ENCODE assay signal across 14 cellular contexts in genomic region chr3:51819709-51820406, GRCh38. TPM values are rescaled to one million over a fixed set of nuclear protein-coding genes. Genes with fewer than 3 reads are reported as not detected.
DNase-seq lines count a peak whose midpoint lies in the region; ATAC-seq and TF ChIP-seq lines count a peak whose summit lies in the region.
"Had no signal": no experiment of that assay in that cellular context is flagged by ENCODE, and none has a peak within 500 bp of the region (broad histone marks: within the 10 kb centered on the region; RNA-seq: fewer than 3 reads in every experiment).

No MANE protein-coding gene starts in this region.

- H3K4me2 ChIP-seq in Karpas-422 (ENCODE audit: low read depth, low read length, poor library complexity, severe bottlenecking) (no peak overlapping the region), smooth muscle cell (no peak overlapping the region)
- H3K4me2 ChIP-seq: BLaER1 had no signal

- no peak overlapping the region for H3K4me3 Mint-ChIP-seq in activated T-cell treated with anti-CD3 and anti-CD28 coated beads, Interleukin-2, amount 50 U/mL, for 24 hours
- H3K4me3 Mint-ChIP-seq: memory B cell had no signal

- H2AFZ ChIP-seq in Karpas-422 (ENCODE audit: low read length) (no peak overlapping the region), smooth muscle cell (ENCODE audit: low read depth) (no peak overlapping the region)

- no peak overlapping the region for H3K4me3 ChIP-seq in Karpas-422 (ENCODE audit: low read length)
- no peak overlapping the region for H3K4me3 ChIP-seq in brain microvascular endothelial cell (ENCODE audit: low read depth, low read length)
- H3K4me3 ChIP-seq in smooth muscle cell = no peak overlapping the region
- H3K4me3 ChIP-seq: BLaER1, SJSA1 had no signal

- no peak overlapping the region for H3K9ac ChIP-seq in Karpas-422 (ENCODE audit: low read length)
- no peak overlapping the region for H3K9ac ChIP-seq in smooth muscle cell (ENCODE audit: low read depth)
- H3K9ac ChIP-seq: BLaER1 had no signal

- H3K36me3 Mint-ChIP-seq in activated T-cell treated with anti-CD3 and anti-CD28 coated beads, Interleukin-2, amount 50 U/mL, for 24 hours (ENCODE audit: low read depth) = no peaks in the 10 kb centered on the region

- H3K27ac ChIP-seq in Karpas-422 (ENCODE audit: low read length) (no peak overlapping the region), brain microvascular endothelial cell (no peak overlapping the region), smooth muscle cell (ENCODE audit: low read depth) (no peak overlapping the region)
- H3K27ac ChIP-seq: BLaER1, epithelial cell of prostate, SJSA1 had no signal

- ATAC-seq in GM18498 (IDR thresholded peaks at IDR 0.05; ENCODE audit: unreplicated experiment) = no peak

- H3K79me2 ChIP-seq in Karpas-422 (ENCODE audit: low read length) = no peaks in the 10 kb centered on the region
- H3K79me2 ChIP-seq in smooth muscle cell (ENCODE audit: low read depth) = no peaks in the 10 kb centered on the region

- H3F3A ChIP-seq in smooth muscle cell (ENCODE audit: low read depth) = no peaks in the 10 kb centered on the region

- in situ Hi-C loops in brain microvascular endothelial cell (cut with HindIII; ENCODE audit: low pct_ligation_motif_present, low sequenced_read_pairs) = no loop called here

- H3K36me3 ChIP-seq in Karpas-422 (ENCODE audit: insufficient read depth, low read length) = no peaks in the 10 kb centered on the region
- H3K36me3 ChIP-seq in brain microvascular endothelial cell (replicated peaks) = no peaks in the 10 kb centered on the region
- no peaks in the 10 kb centered on the region for H3K36me3 ChIP-seq in smooth muscle cell (ENCODE audit: low read depth)
- H3K36me3 ChIP-seq: BLaER1, SJSA1 had no signal

- DNase-seq in activated T-cell treated with anti-CD3 and anti-CD28 coated beads, Interleukin-2, amount 50 U/mL, for 48 hours = peak; percentile 36 to 52
- DNase-seq in activated T-cell treated with anti-CD3 and anti-CD28 coated beads, Interleukin-2, amount 50 U/mL, for 24 hours = no peak
- DNase-seq in Karpas-422 (peak; percentile 81), brain microvascular endothelial cell (no peak), smooth muscle cell (lab: John Stamatoyannopoulos, UW; ENCODE audit: unreplicated experiment) (no peak), cerebellum (ENCODE audit: low spot score) (no peak), NCI-H1417 (lab: John Stamatoyannopoulos, UW) (no peak)
- DNase-seq: MV-4-11, trophoblast cell had no signal

- H3K4me1 ChIP-seq in Karpas-422 (ENCODE audit: low read length) (no peaks in the 10 kb centered on the region), smooth muscle cell (ENCODE audit: low read depth) (no peaks in the 10 kb centered on the region)
- H3K4me1 ChIP-seq: SJSA1 had no signal

- no peaks in the 10 kb centered on the region for H3K9me3 Mint-ChIP-seq in activated T-cell treated with anti-CD3 and anti-CD28 coated beads, Interleukin-2, amount 50 U/mL, for 24 hours

- WGBS in smooth muscle cell (ENCODE audit: low lambda C conversion rate) = 51% methylated on average over 12 of the region's 12 CpGs

- H3K9me3 ChIP-seq in Karpas-422 (ENCODE audit: low read length) = no peaks in the 10 kb centered on the region
- H3K9me3 ChIP-seq in smooth muscle cell (replicated peaks; ENCODE audit: low read depth) = no peaks in the 10 kb centered on the region
- H3K9me3 ChIP-seq: SJSA1 had no signal

- H4K20me1 ChIP-seq in Karpas-422 (ENCODE audit: insufficient read depth, low read depth, low read length) = no peaks in the 10 kb centered on the region
- H4K20me1 ChIP-seq in smooth muscle cell (ENCODE audit: low read depth) = no peaks in the 10 kb centered on the region
- H4K20me1 ChIP-seq: BLaER1 had no signal

- peaks cover 5% of the 10 kb centered on the region for H3K4me1 Mint-ChIP-seq in activated T-cell treated with anti-CD3 and anti-CD28 coated beads, Interleukin-2, amount 50 U/mL, for 24 hours (ENCODE audit: low read depth)
- H3K4me1 Mint-ChIP-seq: memory B cell had no signal

- TF ChIP-seq CTCF in brain microvascular endothelial cell (IDR thresholded peaks at IDR 0.05; ENCODE audit: low read depth, low read length, missing control alignments) (peak; percentile 44), smooth muscle cell (IDR thresholded peaks at IDR 0.05; ENCODE audit: borderline replicate concordance, insufficient read depth, poor library complexity, severe bottlenecking) (peak; percentile 11)

- peaks cover 39% of the 10 kb centered on the region for H3K27me3 Mint-ChIP-seq in activated T-cell treated with anti-CD3 and anti-CD28 coated beads, Interleukin-2, amount 50 U/mL, for 24 hours

- no peak overlapping the region for H3K27ac Mint-ChIP-seq in activated T-cell treated with anti-CD3 and anti-CD28 coated beads, Interleukin-2, amount 50 U/mL, for 24 hours
- H3K27ac Mint-ChIP-seq: memory B cell had no signal

- H3K27me3 ChIP-seq in Karpas-422 (ENCODE audit: low read length) (no peaks in the 10 kb centered on the region), brain microvascular endothelial cell (replicated peaks) (no peaks in the 10 kb centered on the region), smooth muscle cell (ENCODE audit: low read depth) (no peaks in the 10 kb centered on the region)
- H3K27me3 ChIP-seq: BLaER1, SJSA1 had no signal

- H3K9me2 ChIP-seq in Karpas-422 (replicated peaks; ENCODE audit: insufficient read depth, low read length) = no peaks in the 10 kb centered on the region

RNA-seq across cellular contexts. Expression of gene IQCF6, which starts 40.8 kb away (rescaled TPM):
- not detected in 2 replicates for total RNA-seq in Karpas-422 (2014; rRNA removed; shearing (Covaris generic); ENCODE audit: low replicate concordance)
- total RNA-seq in smooth muscle cell = not detected in 2 replicates
- not detected in 2 replicates for polyA plus RNA-seq in smooth muscle cell
- not detected for total RNA-seq in cerebellum
- total RNA-seq: SJSA1 had no signal

RNA-seq across cellular contexts. Expression of gene IQCF2, which starts 41.6 kb away (rescaled TPM):
- not detected in 2 replicates for total RNA-seq in Karpas-422 (2014; rRNA removed; shearing (Covaris generic); ENCODE audit: low replicate concordance)
- total RNA-seq in smooth muscle cell (not detected in 2 replicates), cerebellum (not detected)
- polyA plus RNA-seq in smooth muscle cell = not detected in 2 replicates
- total RNA-seq: SJSA1 had no signal

RNA-seq across cellular contexts. Expression of gene IQCF5, which starts 55.5 kb away (rescaled TPM):
- total RNA-seq in Karpas-422 (2014; rRNA removed; shearing (Covaris generic); ENCODE audit: low replicate concordance) = not detected in 2 replicates
- total RNA-seq in smooth muscle cell = not detected in 2 replicates
- not detected in 2 replicates for polyA plus RNA-seq in smooth muscle cell
- total RNA-seq in cerebellum = not detected
- total RNA-seq: SJSA1 had no signal

Comparison
In these comparisons a context has a peak if more than half of its experiments do, and no peak if none do; other contexts are left out.
1. DNase-seq: peak in activated T-cell treated with anti-CD3 and anti-CD28 coated beads, Interleukin-2, amount 50 U/mL, for 48 hours (2 of 2) and Karpas-422 (single experiment); none in activated T-cell treated with anti-CD3 and anti-CD28 coated beads, Interleukin-2, amount 50 U/mL, for 24 hours (single experiment), brain microvascular endothelial cell (single experiment), smooth muscle cell (single experiment), cerebellum (single experiment) and NCI-H1417 (0 of 3).